ENCODE assay signal across 19 cellular contexts in the genomic region with DNA sequence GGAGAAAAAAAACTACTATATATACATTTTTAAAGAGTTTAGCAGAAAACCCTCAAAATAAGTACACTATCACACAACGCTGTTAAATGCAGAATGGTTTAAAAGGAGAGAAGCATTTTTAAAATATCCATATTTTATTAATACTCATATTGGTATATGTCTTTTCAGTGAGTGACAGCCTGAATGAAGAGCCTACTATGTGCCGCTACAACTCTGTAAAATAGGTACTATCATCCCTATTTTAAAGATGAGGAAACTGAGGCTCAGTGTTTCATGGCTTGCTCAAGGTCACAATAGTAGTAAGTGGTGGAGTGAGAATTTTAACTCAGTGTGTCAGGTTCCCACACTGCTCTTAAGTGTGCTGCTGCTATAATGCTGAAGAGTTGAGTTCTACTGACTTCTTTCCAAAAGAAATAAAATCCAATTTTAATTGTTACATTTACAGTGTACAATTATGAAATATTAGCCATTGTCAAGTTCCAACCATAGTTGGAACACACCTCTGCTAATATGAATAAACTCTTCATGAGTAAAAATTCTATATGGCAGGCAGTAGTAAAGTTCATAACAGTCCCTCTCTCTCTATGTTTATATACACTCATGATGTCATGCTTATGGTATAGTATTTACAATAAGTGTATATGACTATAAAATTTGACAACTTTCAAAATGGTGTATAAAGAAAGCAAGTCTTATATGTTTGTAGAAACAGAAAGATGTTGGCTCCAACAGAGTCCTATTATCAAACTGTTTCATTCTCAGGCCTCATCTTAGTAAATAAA. TPM values are rescaled to one million over a fixed set of nuclear protein-coding genes. Genes with fewer than 3 reads are reported as not detected.
DNase-seq lines count a peak whose midpoint lies in the region; ATAC-seq, FAIRE-seq and TF ChIP-seq lines count a peak whose summit lies in the region.
"Had no signal": no experiment of that assay in that cellular context is flagged by ENCODE, and none has a peak within 500 bp of the region (broad histone marks: within the 10 kb centered on the region; RNA-seq: fewer than 3 reads in every experiment).

No MANE protein-coding gene starts in this region.

- no peaks in the 10 kb centered on the region for H3K36me3 Mint-ChIP-seq in T-helper 2 cell treated with Interferon-gamma antibody and Interleukin-4, amounts not matched to agents 5 μg/mL and 100 μg/mL, for 36 hours (ENCODE audit: low read depth)
- peaks cover 3% of the 10 kb centered on the region for H3K36me3 Mint-ChIP-seq in activated naive CD4-positive, alpha-beta T cell treated with anti-CD3 and anti-CD28 coated beads for 36 hours (ENCODE audit: low read depth)
- no peaks in the 10 kb centered on the region for H3K36me3 Mint-ChIP-seq in stimulated activated effector memory CD8-positive, alpha-beta T cell treated with anti-CD3 and anti-CD28 coated beads, Interleukin-12 subunit alpha, Interleukin-12 subunit beta, amount 100 ng/mL, for 72 hours
- no peaks in the 10 kb centered on the region for H3K36me3 Mint-ChIP-seq in CD8-positive, alpha-beta T cell

- TF ChIP-seq POLR2A in K562 (conservative IDR thresholded peaks at IDR 0.05) = no peak

- H3K4me1 Mint-ChIP-seq in T-helper 2 cell treated with Interferon-gamma antibody and Interleukin-4, amounts not matched to agents 5 μg/mL and 100 μg/mL, for 36 hours (ENCODE audit: low read depth) = peaks cover 30% of the 10 kb centered on the region
- peaks cover 60% of the 10 kb centered on the region for H3K4me1 Mint-ChIP-seq in activated naive CD4-positive, alpha-beta T cell treated with anti-CD3 and anti-CD28 coated beads for 36 hours (ENCODE audit: low read depth)
- peaks cover 21% of the 10 kb centered on the region for H3K4me1 Mint-ChIP-seq in stimulated activated effector memory CD8-positive, alpha-beta T cell treated with anti-CD3 and anti-CD28 coated beads, Interleukin-12 subunit alpha, Interleukin-12 subunit beta, amount 100 ng/mL, for 72 hours
- H3K4me1 Mint-ChIP-seq in CD8-positive, alpha-beta T cell (ENCODE audit: low read depth) = peaks cover 39% of the 10 kb centered on the region

- no peaks in the 10 kb centered on the region for H3K27me3 ChIP-seq in K562 (ENCODE audit: control insufficient read depth in 2 of 2, insufficient read depth in 2 of 2, low read length in 2 of 2)
- no peaks in the 10 kb centered on the region for H3K27me3 ChIP-seq in CD8-positive, alpha-beta T cell (ENCODE audit: insufficient read depth, low read length)

- no peak for DNase-seq in T-helper 2 cell treated with Interferon-gamma antibody and Interleukin-4, amounts not matched to agents 5 μg/mL and 100 μg/mL, for 36 hours (ENCODE audit: low spot score)
- DNase-seq in T-helper 2 cell = no peak
- no peak for DNase-seq in activated naive CD4-positive, alpha-beta T cell treated with anti-CD3 and anti-CD28 coated beads for 36 hours
- no peak for DNase-seq in activated naive CD4-positive, alpha-beta T cell treated with anti-CD3 and anti-CD28 coated beads, Interleukin-2, amount 50 U/mL, for 16 hours
- DNase-seq in K562 (ENCODE audit: extremely low read depth in 1 of 4, low spot score in 3 of 4) = no peak
- no peak for DNase-seq in stimulated activated effector memory CD8-positive, alpha-beta T cell treated with anti-CD3 and anti-CD28 coated beads, Interleukin-12 subunit alpha, Interleukin-12 subunit beta, amount 100 ng/mL, for 72 hours (ENCODE audit: low spot score in 2 of 2)
- no peak for DNase-seq in hepatic stellate cell (ENCODE audit: low spot score)
- no peak for DNase-seq in CD8-positive, alpha-beta T cell
- DNase-seq: 8988T, COR-L47, MG63, NCI-H1092 treated with DMSO at 0.1 percent for 48 hours, NCI-H1694, NCI-H2107, NCI-H226, NCI-H526 treated with DMSO at 0.1 percent for 48 hours had no signal

- BruUV-seq in K562 (replicated peaks; lab: Mats Ljungman, UMichigan) = no TSS peak

- no peaks in the 10 kb centered on the region for H3K9me1 ChIP-seq in K562 (ENCODE audit: control insufficient read depth, insufficient read depth, low read length)

- peaks cover 13 to 15% of the 10 kb centered on the region in 2 experiments; a peak in 4 of 5 replicates for H3K4me1 ChIP-seq in K562 (replicated peaks in 1 of 2; ENCODE audit: control insufficient read depth in 2 of 2, insufficient read depth in 2 of 2, low read length in 2 of 2)
- H3K4me1 ChIP-seq in CD8-positive, alpha-beta T cell (ENCODE audit: insufficient read depth, low read length) = peaks cover 25% of the 10 kb centered on the region

- TF ChIP-seq RAD21 in K562 (CRISPR knock-in tag; conservative IDR thresholded peaks at IDR 0.05 in 1 of 2, IDR thresholded peaks at IDR 0.05 in 1 of 2) = no peak

- H3K9me3 Mint-ChIP-seq in T-helper 2 cell treated with Interferon-gamma antibody and Interleukin-4, amounts not matched to agents 5 μg/mL and 100 μg/mL, for 36 hours = no peaks in the 10 kb centered on the region
- no peaks in the 10 kb centered on the region for H3K9me3 Mint-ChIP-seq in activated naive CD4-positive, alpha-beta T cell treated with anti-CD3 and anti-CD28 coated beads for 36 hours
- no peaks in the 10 kb centered on the region for H3K9me3 Mint-ChIP-seq in stimulated activated effector memory CD8-positive, alpha-beta T cell treated with anti-CD3 and anti-CD28 coated beads, Interleukin-12 subunit alpha, Interleukin-12 subunit beta, amount 100 ng/mL, for 72 hours
- no peaks in the 10 kb centered on the region for H3K9me3 Mint-ChIP-seq in CD8-positive, alpha-beta T cell

- FAIRE-seq in K562 (lab: Jason Lieb, UNC) = no peak

- peaks cover 26% of the 10 kb centered on the region for H3K79me2 ChIP-seq in K562 (ENCODE audit: control insufficient read depth, insufficient read depth, low read length)

- peak overlapping the region; percentile 79 for H3K4me3 Mint-ChIP-seq in T-helper 2 cell treated with Interferon-gamma antibody and Interleukin-4, amounts not matched to agents 5 μg/mL and 100 μg/mL, for 36 hours
- peak overlapping the region; percentile 82 for H3K4me3 Mint-ChIP-seq in activated naive CD4-positive, alpha-beta T cell treated with anti-CD3 and anti-CD28 coated beads for 36 hours
- peak overlapping the region; percentile 57 for H3K4me3 Mint-ChIP-seq in stimulated activated effector memory CD8-positive, alpha-beta T cell treated with anti-CD3 and anti-CD28 coated beads, Interleukin-12 subunit alpha, Interleukin-12 subunit beta, amount 100 ng/mL, for 72 hours
- no peak overlapping the region for H3K4me3 Mint-ChIP-seq in CD8-positive, alpha-beta T cell

- H3K27me3 Mint-ChIP-seq in T-helper 2 cell treated with Interferon-gamma antibody and Interleukin-4, amounts not matched to agents 5 μg/mL and 100 μg/mL, for 36 hours (ENCODE audit: low read depth) = peaks cover 7% of the 10 kb centered on the region
- no peaks in the 10 kb centered on the region for H3K27me3 Mint-ChIP-seq in activated naive CD4-positive, alpha-beta T cell treated with anti-CD3 and anti-CD28 coated beads for 36 hours (ENCODE audit: low read depth)
- H3K27me3 Mint-ChIP-seq in CD8-positive, alpha-beta T cell (ENCODE audit: low read depth) = no peaks in the 10 kb centered on the region

- H3K4me3 ChIP-seq in K562 = no peak overlapping the region
- no peak overlapping the region for H3K4me3 ChIP-seq in CD8-positive, alpha-beta T cell (ENCODE audit: low read depth, low read length)
- H3K4me3 ChIP-seq: BLaER1, MG63 had no signal

- 91% methylated on average over 2 of the region's 2 CpGs for WGBS in K562 (ENCODE audit: insufficient coverage, low coverage, missing lambda C conversion rate)

- POLR2A ChIA-PET in K562 (lab: Yijun Ruan, JAX) = interaction anchor here (0.9 kb wide), 1 partner anchor 15 kb away, joined by 3 read pairs; no protein-coding TSS in a partner anchor
- POLR2A ChIA-PET in CD8-positive, alpha-beta T cell (lab: Charles Lee) = no interaction called here

- CTCF ChIA-PET in activated naive CD4-positive, alpha-beta T cell treated with anti-CD3 and anti-CD28 coated beads for 36 hours (lab: Charles Lee) = interaction anchor here (1.0 to 2.2 kb wide), 2 partner anchors 35 to 54 kb away, joined by 3 to 8 read pairs; no protein-coding TSS in a partner anchor
- CTCF ChIA-PET in K562 (lab: Yijun Ruan, JAX; ENCODE audit: low intra/inter-chr PET ratio) = interaction anchor here (0.6 kb wide), 1 partner anchor 278 kb away, joined by 3 read pairs; no protein-coding TSS in a partner anchor
- CTCF ChIA-PET in CD8-positive, alpha-beta T cell (lab: Charles Lee) = interaction anchor here (0.6 kb wide), 1 partner anchor 35 kb away, joined by 5 read pairs; no protein-coding TSS in a partner anchor

- ATAC-seq in K562 = no peak
- no peak for ATAC-seq in stimulated activated effector memory CD8-positive, alpha-beta T cell treated with anti-CD3 and anti-CD28 coated beads, Interleukin-12 subunit alpha, Interleukin-12 subunit beta, amount 100 ng/mL, for 72 hours
- ATAC-seq in CD8-positive, alpha-beta T cell = no peak

- H3K36me3 ChIP-seq in K562 (ENCODE audit: control insufficient read depth, insufficient read depth, low read length) = no peaks in the 10 kb centered on the region
- no peaks in the 10 kb centered on the region for H3K36me3 ChIP-seq in CD8-positive, alpha-beta T cell (ENCODE audit: insufficient read depth, low read length)
- H3K36me3 ChIP-seq: BLaER1, MG63 had no signal

- in situ Hi-C loops in K562 (cut with MboI) = no loop called here

- no peaks in the 10 kb centered on the region for H3K9me3 ChIP-seq in K562 (replicated peaks; ENCODE audit: control insufficient read depth, insufficient read depth, low read depth, low read length)
- no peaks in the 10 kb centered on the region for H3K9me3 ChIP-seq in CD8-positive, alpha-beta T cell (ENCODE audit: low read length)
- H3K9me3 ChIP-seq: BLaER1, MG63 had no signal

- no peak overlapping the region for H3K4me2 ChIP-seq in K562 (ENCODE audit: insufficient read depth, low read length)
- H3K4me2 ChIP-seq: BLaER1, KMS-11 had no signal

- H3K27ac ChIP-seq in K562 (ENCODE audit: extremely low read depth, low read depth, low read length) = no peak overlapping the region
- H3K27ac ChIP-seq in CD8-positive, alpha-beta T cell (ENCODE audit: low read depth, low read length) = no peak overlapping the region
- H3K27ac ChIP-seq: BLaER1, KMS-11 had no signal

- intact Hi-C loops in activated naive CD4-positive, alpha-beta T cell treated with anti-CD3 and anti-CD28 coated beads for 36 hours (cut with micrococcal nuclease) = loop anchor here (5.0 kb wide), 2 partner anchors 1473 to 1508 kb away; partner anchors contain the start of gene GOPC
- intact Hi-C loops in K562 (cut with micrococcal nuclease) = loop anchor here (5.0 kb wide), 1 partner anchor 183 kb away; the partner anchor contains the start of gene ASF1A
- intact Hi-C loops in CD8-positive, alpha-beta T cell (cut with DNase I, micrococcal nuclease) = loop anchor here (5.0 to 10.0 kb wide), 6 partner anchors 138 to 523 kb away; partner anchors contain the start of genes CEP85L (in 2 of the 2), MAN1A1 (in 1 of the 2) and MCM9 (in 1 of the 2)

- no peak overlapping the region for H3K27ac Mint-ChIP-seq in T-helper 2 cell treated with Interferon-gamma antibody and Interleukin-4, amounts not matched to agents 5 μg/mL and 100 μg/mL, for 36 hours
- peak overlapping the region; percentile 96 for H3K27ac Mint-ChIP-seq in activated naive CD4-positive, alpha-beta T cell treated with anti-CD3 and anti-CD28 coated beads for 36 hours
- no peak overlapping the region for H3K27ac Mint-ChIP-seq in stimulated activated effector memory CD8-positive, alpha-beta T cell treated with anti-CD3 and anti-CD28 coated beads, Interleukin-12 subunit alpha, Interleukin-12 subunit beta, amount 100 ng/mL, for 72 hours
- no peak overlapping the region for H3K27ac Mint-ChIP-seq in CD8-positive, alpha-beta T cell

- no peak overlapping the region for H3K9ac ChIP-seq in K562 (ENCODE audit: insufficient read depth in 1 of 2, low read depth in 2 of 2, low read length in 2 of 2)
- H3K9ac ChIP-seq: BLaER1, KMS-11 had no signal

- H4K20me1 ChIP-seq in K562 (replicated peaks; ENCODE audit: control insufficient read depth, insufficient read depth, low read length) = no peaks in the 10 kb centered on the region
- H4K20me1 ChIP-seq: BLaER1 had no signal

- TF ChIP-seq CTCF in K562 (IDR thresholded peaks at IDR 0.05 in 2 of 3, conservative IDR thresholded peaks at IDR 0.05 in 1 of 3; ENCODE audit: insufficient read depth in 2 of 3, low read depth in 1 of 3, low read length in 3 of 3) = no peak
- no peak for TF ChIP-seq CTCF in CD8-positive, alpha-beta T cell (IDR thresholded peaks at IDR 0.05)

- TF ChIP-seq EP300 in K562 (IDR thresholded peaks at IDR 0.05; ENCODE audit: low read length) = no peak

- no peak overlapping the region for H2AFZ ChIP-seq in K562 (ENCODE audit: low read depth, low read length)

RNA-seq across cellular contexts. Expression of gene FAM184A, which starts 3.1 kb away (rescaled TPM):
- 10 to 100 TPM; 13.5 to 14.0 TPM for total RNA-seq in activated naive CD4-positive, alpha-beta T cell treated with anti-CD3 and anti-CD28 coated beads for 36 hours
- total RNA-seq in K562 (2011; cell fraction: chromatin; rRNA removed; ENCODE audit: low replicate concordance) = 4.1 and 23.9 TPM in 2 replicates
- 2.7 and 4.9 TPM in 2 replicates for total RNA-seq in K562 (2011; cell fraction: nucleolus; rRNA removed)
- 8.4 and 13.0 TPM in 2 replicates for total RNA-seq in K562 (2011; cell fraction: nucleoplasm; rRNA removed)
- total RNA-seq in K562 (2014; rRNA removed) = 7.8 and 8.4 TPM in 2 replicates
- total RNA-seq in K562 (2014; rRNA removed; fragmentation: Illumina TruSeq; extraction: Trizol) = 16.8 and 18.7 TPM in 2 replicates
- total RNA-seq in K562 (2015; rRNA removed; fragmentation: Illumina TruSeq; extraction: Trizol) = 15.1 and 15.7 TPM in 2 replicates
- 9.5 and 13.6 TPM in 2 replicates for total RNA-seq in K562 (2021)
- 10.7 and 13.1 TPM in 2 replicates for polyA plus RNA-seq in K562 (2011; rRNA removed)
- 1.9 and 4.1 TPM in 2 replicates for polyA plus RNA-seq in K562 (2011; cell fraction: cytosol; rRNA removed)
- polyA plus RNA-seq in K562 (2011; cell fraction: nucleus; rRNA removed) = 13.8 and 14.7 TPM in 2 replicates
- polyA plus RNA-seq in K562 (2012) = 6.3 and 8.8 TPM in 2 replicates
- polyA plus RNA-seq in K562 (2014; fragmentation: Illumina TruSeq; extraction: Trizol) = 11.2 and 15.1 TPM in 2 replicates
- 1 to 10 TPM; 6.4 to 9.3 TPM for polyA plus RNA-seq in K562 (2014; fragmentation: Nextera tagmentation; extraction: Ambion mirVana)
- 9.9 and 10.1 TPM in 2 replicates for polyA plus RNA-seq in K562 (2014; rRNA removed)
- 10.7 and 12.1 TPM in 2 replicates for polyA minus RNA-seq in K562 (2011; rRNA and poly(A)+ RNA removed)
- 3.3 and 6.6 TPM in 2 replicates for polyA minus RNA-seq in K562 (2011; cell fraction: cytosol; rRNA and poly(A)+ RNA removed)
- polyA minus RNA-seq in K562 (2011; cell fraction: nucleus; rRNA and poly(A)+ RNA removed) = 13.3 and 16.1 TPM in 2 replicates
- under 1 TPM; 0.50 to 0.79 TPM for total RNA-seq in CD8-positive, alpha-beta T cell
- total RNA-seq: OCI-LY7 had no signal
